Comparison of ENCODE assay signal across 20 cellular contexts in genomic region chr2:84878459-84878858, GRCh38. TPM values are rescaled to one million over a fixed set of nuclear protein-coding genes. Genes with fewer than 3 reads are reported as not detected.
DNase-seq lines count a peak whose midpoint lies in the region; ATAC-seq, FAIRE-seq and TF ChIP-seq lines count a peak whose summit lies in the region.
"Had no signal": no experiment of that assay in that cellular context is flagged by ENCODE, and none has a peak within 500 bp of the region (broad histone marks: within the 10 kb centered on the region; RNA-seq: fewer than 3 reads in every experiment).

No MANE protein-coding gene starts in this region.

- H3K36me3 Mint-ChIP-seq in activated naive CD4-positive, alpha-beta T cell treated with anti-CD3 and anti-CD28 coated beads for 36 hours (ENCODE audit: low read depth) = peaks cover 21% of the 10 kb centered on the region

- H3K27me3 Mint-ChIP-seq in activated naive CD4-positive, alpha-beta T cell treated with anti-CD3 and anti-CD28 coated beads for 36 hours (ENCODE audit: low read depth) = no peaks in the 10 kb centered on the region

- no peaks in the 10 kb centered on the region for H3K9me3 ChIP-seq in GM12878 (replicated peaks; ENCODE audit: control insufficient read depth, insufficient read depth, low read length)
- peaks cover 1% of the 10 kb centered on the region for H3K9me3 ChIP-seq in thymus (ENCODE audit: control insufficient read depth)
- H3K9me3 ChIP-seq: esophagus squamous epithelium, Peyer's patch had no signal

- no peaks in the 10 kb centered on the region for H3K79me2 ChIP-seq in GM12878 (ENCODE audit: control insufficient read depth, insufficient read depth, low read length)

- H3K27ac ChIP-seq in GM12878 (ENCODE audit: control insufficient read depth, insufficient read depth) (no peak overlapping the region), thymus (ENCODE audit: low read depth) (peak overlapping the region; percentile 38), RWPE1 (no peak overlapping the region)
- H3K27ac ChIP-seq: brain microvascular endothelial cell, dorsolateral prefrontal cortex, esophagus squamous epithelium, HL-60 had no signal

- in situ Hi-C loops in GM12878 (cut with MboI) = no loop called here

- TF ChIP-seq EP300 in GM12878 (IDR thresholded peaks at IDR 0.05; ENCODE audit: borderline replicate concordance in 1 of 2, control insufficient read depth in 1 of 2, low read depth in 2 of 2, low read length in 2 of 2) = no peak

- H2AFZ ChIP-seq in GM12878 (ENCODE audit: control insufficient read depth, low read depth, low read length) = no peak overlapping the region

- TF ChIP-seq CTCF in GM12878 (IDR thresholded peaks at IDR 0.05 in 2 of 3, conservative IDR thresholded peaks at IDR 0.05 in 1 of 3; ENCODE audit: control insufficient read depth in 2 of 3, extremely low read depth in 1 of 3, insufficient read depth in 1 of 3, low read depth in 3 of 3, low read length in 3 of 3) (no peak), RWPE1 (conservative IDR thresholded peaks at IDR 0.05; ENCODE audit: low read depth) (no peak)

- no peak overlapping the region for H3K9ac ChIP-seq in GM12878 (ENCODE audit: control insufficient read depth, insufficient read depth, low read length)

- no peak for FAIRE-seq in GM12878 (lab: Jason Lieb, UNC)

- peak; percentile 24 for ATAC-seq in HG02678 (IDR thresholded peaks at IDR 0.05; ENCODE audit: unreplicated experiment)
- ATAC-seq in GM12878 = peak; percentile 24
- ATAC-seq in left lobe of liver = no peak
- ATAC-seq: stimulated activated effector memory CD8-positive, alpha-beta T cell treated with anti-CD3 and anti-CD28 coated beads, Interleukin-12 subunit alpha, Interleukin-12 subunit beta, amount 100 ng/mL, for 72 hours had no signal

- peaks cover 16% of the 10 kb centered on the region for H3K4me1 ChIP-seq in GM12878 (ENCODE audit: control insufficient read depth, insufficient read depth, low read length)
- peaks cover 6% of the 10 kb centered on the region for H3K4me1 ChIP-seq in thymus (ENCODE audit: control insufficient read depth, insufficient read depth, low read length)

- H3K36me3 ChIP-seq in GM12878 (ENCODE audit: control insufficient read depth in 2 of 2, insufficient read depth in 2 of 2, low read length in 1 of 2) (no peaks in the 10 kb centered on the region), thymus (ENCODE audit: control insufficient read depth, insufficient read depth) (no peaks in the 10 kb centered on the region)
- H3K36me3 ChIP-seq: brain microvascular endothelial cell, esophagus squamous epithelium, Peyer's patch had no signal

- peaks cover 64% of the 10 kb centered on the region for H3K4me1 Mint-ChIP-seq in activated naive CD4-positive, alpha-beta T cell treated with anti-CD3 and anti-CD28 coated beads for 36 hours (ENCODE audit: low read depth)

- H4K20me1 ChIP-seq in GM12878 (ENCODE audit: control insufficient read depth, insufficient read depth) = no peaks in the 10 kb centered on the region

- H3K4me3 ChIP-seq in GM12878 (no peak overlapping the region), thymus (ENCODE audit: low read length) (no peak overlapping the region)
- H3K4me3 ChIP-seq: esophagus squamous epithelium had no signal

- CTCF ChIA-PET in activated naive CD4-positive, alpha-beta T cell treated with anti-CD3 and anti-CD28 coated beads for 36 hours (lab: Charles Lee) = interaction anchor here (0.5 to 8.0 kb wide), 7 partner anchors 19 to 228 kb away, joined by 3 to 75 read pairs (median 9); no protein-coding TSS in a partner anchor
- CTCF ChIA-PET in GM12878 (lab: Yijun Ruan, JAX) = interaction anchor here (11.1 kb wide), 1 partner anchor 46 kb away, joined by 133 read pairs; no protein-coding TSS in a partner anchor
- CTCF ChIA-PET in RWPE1 (lab: Yijun Ruan, JAX) = no interaction called here

- no peak overlapping the region for H3K4me2 ChIP-seq in GM12878 (ENCODE audit: control insufficient read depth, insufficient read depth)

- peak; percentile 24 for DNase-seq in activated naive CD4-positive, alpha-beta T cell treated with anti-CD3 and anti-CD28 coated beads for 36 hours
- DNase-seq in activated naive CD4-positive, alpha-beta T cell treated with anti-CD3 and anti-CD28 coated beads, Interleukin-2, amount 50 U/mL, for 16 hours = no peak
- no peak for DNase-seq in GM12878 (ENCODE audit: low read depth, low spot score)
- DNase-seq in left lobe of liver (ENCODE audit: low spot score) = no peak
- no peak for DNase-seq in stimulated activated CD4-positive, alpha-beta T cell treated with anti-CD3 and anti-CD28 coated beads, Interleukin-4, amount 100 ng/mL, for 4 hours
- no peak for DNase-seq in RWPE1 (ENCODE audit: low spot score)
- DNase-seq: activated effector memory CD4-positive, alpha-beta T cell treated with anti-CD3 and anti-CD28 coated beads, Interleukin-2, amount 50 U/mL, for 16 hours; brain microvascular endothelial cell; DND-41; dorsolateral prefrontal cortex; esophagus squamous epithelium; Kasumi-1; mesendoderm; NCI-H187; NCI-H526 had no signal

- WGBS in GM12878 (ENCODE audit: insufficient coverage, insufficient replicate concordance, low lambda C conversion rate, missing lambda C conversion rate) = 8% methylated on average over 1 of the region's 1 CpG
- WGBS in thymus = 93% methylated on average over 1 of the region's 1 CpG

- POLR2A ChIA-PET in GM12878 (lab: Charles Lee) (interaction anchor here (0.6 kb wide), 2 partner anchors 45 to 68 kb away, joined by 3 to 5 read pairs; no protein-coding TSS in a partner anchor), RWPE1 (lab: Yijun Ruan, JAX; ENCODE audit: low non-redundant PET) (no interaction called here)

- peak overlapping the region; percentile 93 for H3K4me3 Mint-ChIP-seq in activated naive CD4-positive, alpha-beta T cell treated with anti-CD3 and anti-CD28 coated beads for 36 hours

- TF ChIP-seq POLR2A in GM12878 (IDR thresholded peaks at IDR 0.05; ENCODE audit: low read depth, low read length) = no peak

- intact Hi-C loops in activated naive CD4-positive, alpha-beta T cell treated with anti-CD3 and anti-CD28 coated beads for 36 hours (cut with micrococcal nuclease) = no loop called here
- intact Hi-C loops in GM12878 (cut with micrococcal nuclease; ENCODE audit: unreplicated experiment) = loop anchor here (5.0 kb wide), 1 partner anchor 61 kb away; no protein-coding TSS in a partner anchor

- H3K27ac Mint-ChIP-seq in activated naive CD4-positive, alpha-beta T cell treated with anti-CD3 and anti-CD28 coated beads for 36 hours = peak overlapping the region; percentile 92

- SMC1A ChIA-PET in GM12878 (lab: Charles Lee; ENCODE audit: uncharacterized antibody, unreplicated experiment) = interaction anchor here (0.9 to 5.4 kb wide), 4 partner anchors 15 to 48 kb away, joined by 3 to 83 read pairs (median 5); no protein-coding TSS in a partner anchor

- peaks cover 0 to 9% of the 10 kb centered on the region in 2 experiments; a peak in 3 of 4 replicates for H3K27me3 ChIP-seq in GM12878 (replicated peaks in 1 of 2; ENCODE audit: control insufficient read depth in 2 of 2, insufficient read depth in 2 of 2, low read length in 1 of 2)
- peaks cover 39% of the 10 kb centered on the region for H3K27me3 ChIP-seq in thymus (ENCODE audit: control insufficient read depth, insufficient read depth)

- BruUV-seq in GM12878 (replicated peaks; lab: Mats Ljungman, UMichigan) = no TSS peak

- RAD21 ChIA-PET in GM12878 (lab: Charles Lee; ENCODE audit: unreplicated experiment) = interaction anchor here (1.2 to 7.6 kb wide), 5 partner anchors 10 to 137 kb away, joined by 3 to 74 read pairs (median 8); no protein-coding TSS in a partner anchor

- no peak for TF ChIP-seq RAD21 in GM12878 (IDR thresholded peaks at IDR 0.05; ENCODE audit: insufficient read depth, low read depth, low read length)

- H3K9me3 Mint-ChIP-seq in activated naive CD4-positive, alpha-beta T cell treated with anti-CD3 and anti-CD28 coated beads for 36 hours = no peaks in the 10 kb centered on the region
- H3K9me3 Mint-ChIP-seq: stimulated activated effector memory CD8-positive, alpha-beta T cell treated with anti-CD3 and anti-CD28 coated beads, Interleukin-12 subunit alpha, Interleukin-12 subunit beta, amount 100 ng/mL, for 72 hours had no signal

RNA-seq across cellular contexts. Expression of gene TRABD2A, which starts 2.4 kb away (rescaled TPM):
- 10 to 100 TPM; 40.4 to 41.7 TPM for total RNA-seq in activated naive CD4-positive, alpha-beta T cell treated with anti-CD3 and anti-CD28 coated beads for 36 hours
- 17.5 and 20.8 TPM in 2 replicates for total RNA-seq in GM12878 (2013; cell fraction: nucleolus; rRNA removed)
- total RNA-seq in GM12878 (2014; rRNA removed) (7.6 and 9.8 TPM in 2 replicates), GM12878 (2014; rRNA removed; fragmentation: Illumina TruSeq; extraction: Trizol) (4.7 and 5.1 TPM in 2 replicates), GM12878 (2021) (5.0 and 5.7 TPM in 2 replicates), left lobe of liver (0.68 TPM)
- 0.21 TPM for polyA plus RNA-seq in GM12878 (2011; ENCODE audit: low read depth)
- polyA plus RNA-seq in GM12878 (2011; rRNA removed) (1.9 and 2.0 TPM in 2 replicates), GM12878 (2014; fragmentation: Illumina TruSeq; extraction: Trizol) (5.2 and 5.3 TPM in 2 replicates), GM12878 (2014; fragmentation: Nextera tagmentation; extraction: Ambion mirVana) (1 to 10 TPM; 1.4 to 2.3 TPM), GM12878 (2014; rRNA removed) (6.1 and 6.6 TPM in 2 replicates), GM12878 (2016; fragmentation: Nextera tagmentation; extraction: Ambion mirVana) (1 to 10 TPM; 3.0 to 3.1 TPM), thymus (13.8 TPM)
- polyA plus RNA-seq in GM12878 (2011; cell fraction: cytosol; rRNA removed) = 1.8 and 2.0 TPM in 2 replicates
- 3.2 and 3.3 TPM in 2 replicates for polyA plus RNA-seq in GM12878 (2011; cell fraction: nucleus; rRNA removed)
- 0.39 and 0.49 TPM in 2 replicates for polyA plus RNA-seq in GM12878 (2012)
- 3.1 TPM in 2 replicates for polyA minus RNA-seq in GM12878 (2011; rRNA and poly(A)+ RNA removed)
- polyA minus RNA-seq in GM12878 (2011; cell fraction: cytosol; rRNA and poly(A)+ RNA removed) = 1.4 TPM in 1 of 2 replicates, not detected in the other
- 3.4 and 3.9 TPM in 2 replicates for polyA minus RNA-seq in GM12878 (2011; cell fraction: nucleus; rRNA and poly(A)+ RNA removed)

RNA-seq across cellular contexts. Expression of gene TMSB10, which starts 27.0 kb away (rescaled TPM):
- 1,000 to 10,000 TPM; 1,772 to 1,864 TPM for total RNA-seq in activated naive CD4-positive, alpha-beta T cell treated with anti-CD3 and anti-CD28 coated beads for 36 hours
- 67.1 and 76.3 TPM in 2 replicates for total RNA-seq in GM12878 (2013; cell fraction: nucleolus; rRNA removed)
- total RNA-seq in GM12878 (2014; rRNA removed) (3,507 and 4,221 TPM in 2 replicates), GM12878 (2014; rRNA removed; fragmentation: Illumina TruSeq; extraction: Trizol) (4,753 and 4,822 TPM in 2 replicates), GM12878 (2021) (2,058 and 2,139 TPM in 2 replicates), left lobe of liver (112 TPM)
- 6,013 TPM for polyA plus RNA-seq in GM12878 (2011; ENCODE audit: low read depth)
- polyA plus RNA-seq in GM12878 (2011; rRNA removed) (1,406 and 1,750 TPM in 2 replicates), GM12878 (2014; fragmentation: Illumina TruSeq; extraction: Trizol) (3,467 and 4,619 TPM in 2 replicates), GM12878 (2014; fragmentation: Nextera tagmentation; extraction: Ambion mirVana) (1,000 to 10,000 TPM; 2,817 to 3,116 TPM), GM12878 (2014; rRNA removed) (3,894 and 4,860 TPM in 2 replicates), GM12878 (2016; fragmentation: Nextera tagmentation; extraction: Ambion mirVana) (1,000 to 10,000 TPM; 3,322 to 3,441 TPM), thymus (5,628 TPM)
- polyA plus RNA-seq in GM12878 (2011; cell fraction: cytosol; rRNA removed) = 3,271 and 3,283 TPM in 2 replicates
- polyA plus RNA-seq in GM12878 (2011; cell fraction: nucleus; rRNA removed) = 1,725 and 2,378 TPM in 2 replicates
- polyA plus RNA-seq in GM12878 (2012) = 2,269 and 3,344 TPM in 2 replicates
- polyA minus RNA-seq in GM12878 (2011; rRNA and poly(A)+ RNA removed) = 292 and 578 TPM in 2 replicates
- 348 and 356 TPM in 2 replicates for polyA minus RNA-seq in GM12878 (2011; cell fraction: cytosol; rRNA and poly(A)+ RNA removed)
- 66.1 and 66.3 TPM in 2 replicates for polyA minus RNA-seq in GM12878 (2011; cell fraction: nucleus; rRNA and poly(A)+ RNA removed)
